Comparison of ENCODE assay signal across 1 cellular context in the genomic region with DNA sequence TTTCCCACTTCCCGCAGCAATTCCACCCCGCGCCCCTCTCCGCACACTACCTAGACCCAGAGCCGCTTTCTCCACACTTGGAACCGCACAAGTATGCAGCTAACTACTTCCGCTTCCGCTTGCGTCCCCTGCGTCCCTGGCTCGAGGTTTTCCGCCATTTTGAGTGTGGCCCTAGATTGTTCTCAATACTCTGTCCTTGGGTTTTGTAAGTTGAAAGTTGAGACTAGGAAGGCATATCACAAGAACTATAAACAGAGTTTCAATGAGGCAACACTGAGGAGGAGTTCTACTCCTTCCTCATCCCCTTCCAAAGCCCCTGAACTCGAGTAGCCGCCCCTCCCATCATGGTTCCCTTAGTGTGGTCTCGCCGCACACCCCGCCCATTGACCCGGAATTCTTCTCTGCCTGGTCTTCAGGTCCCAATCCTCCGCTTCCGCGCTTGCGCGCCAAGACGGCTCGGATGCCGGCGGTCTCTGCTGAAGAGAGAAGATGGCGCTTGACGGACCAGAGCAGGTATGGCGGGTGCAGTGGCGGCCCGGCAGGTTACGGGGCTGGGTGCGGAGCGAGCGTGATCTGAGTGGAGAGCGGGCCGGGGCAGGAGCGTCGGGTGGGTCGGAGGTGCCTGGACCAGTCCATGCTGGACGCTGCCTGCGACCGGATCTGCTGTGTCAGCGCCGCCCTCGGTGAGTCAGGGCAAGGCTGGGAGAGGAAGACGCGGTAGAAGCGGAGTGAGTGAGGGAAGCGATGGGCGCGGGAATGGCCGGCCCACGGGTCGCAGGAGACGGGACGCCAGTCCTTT.
TF ChIP-seq lines count a peak whose summit lies in the region.

A gene with protein sequence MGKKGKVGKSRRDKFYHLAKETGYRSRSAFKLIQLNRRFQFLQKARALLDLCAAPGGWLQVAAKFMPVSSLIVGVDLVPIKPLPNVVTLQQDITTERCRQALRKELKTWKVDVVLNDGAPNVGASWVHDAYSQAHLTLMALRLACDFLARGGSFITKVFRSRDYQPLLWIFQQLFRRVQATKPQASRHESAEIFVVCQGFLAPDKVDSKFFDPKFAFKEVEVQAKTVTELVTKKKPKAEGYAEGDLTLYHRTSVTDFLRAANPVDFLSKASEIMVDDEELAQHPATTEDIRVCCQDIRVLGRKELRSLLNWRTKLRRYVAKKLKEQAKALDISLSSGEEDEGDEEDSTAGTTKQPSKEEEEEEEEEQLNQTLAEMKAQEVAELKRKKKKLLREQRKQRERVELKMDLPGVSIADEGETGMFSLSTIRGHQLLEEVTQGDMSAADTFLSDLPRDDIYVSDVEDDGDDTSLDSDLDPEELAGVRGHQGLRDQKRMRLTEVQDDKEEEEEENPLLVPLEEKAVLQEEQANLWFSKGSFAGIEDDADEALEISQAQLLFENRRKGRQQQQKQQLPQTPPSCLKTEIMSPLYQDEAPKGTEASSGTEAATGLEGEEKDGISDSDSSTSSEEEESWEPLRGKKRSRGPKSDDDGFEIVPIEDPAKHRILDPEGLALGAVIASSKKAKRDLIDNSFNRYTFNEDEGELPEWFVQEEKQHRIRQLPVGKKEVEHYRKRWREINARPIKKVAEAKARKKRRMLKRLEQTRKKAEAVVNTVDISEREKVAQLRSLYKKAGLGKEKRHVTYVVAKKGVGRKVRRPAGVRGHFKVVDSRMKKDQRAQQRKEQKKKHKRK (minus strand): TSS at position 662 of the 799 bp plus-strand sequence. CDS start 761 bp downstream, outside the sequence.
PSMC5 (plus strand) TSS at position 430 of the 799 bp plus-strand sequence; CDS start at position 490, 60 bp downstream.

TF ChIP-seq in HepG2, 621 proteins besides CTCF, POLR2A, EP300 and RAD21 (continued from another document and continues in another):
- TF ChIP-seq, protein P1, sequence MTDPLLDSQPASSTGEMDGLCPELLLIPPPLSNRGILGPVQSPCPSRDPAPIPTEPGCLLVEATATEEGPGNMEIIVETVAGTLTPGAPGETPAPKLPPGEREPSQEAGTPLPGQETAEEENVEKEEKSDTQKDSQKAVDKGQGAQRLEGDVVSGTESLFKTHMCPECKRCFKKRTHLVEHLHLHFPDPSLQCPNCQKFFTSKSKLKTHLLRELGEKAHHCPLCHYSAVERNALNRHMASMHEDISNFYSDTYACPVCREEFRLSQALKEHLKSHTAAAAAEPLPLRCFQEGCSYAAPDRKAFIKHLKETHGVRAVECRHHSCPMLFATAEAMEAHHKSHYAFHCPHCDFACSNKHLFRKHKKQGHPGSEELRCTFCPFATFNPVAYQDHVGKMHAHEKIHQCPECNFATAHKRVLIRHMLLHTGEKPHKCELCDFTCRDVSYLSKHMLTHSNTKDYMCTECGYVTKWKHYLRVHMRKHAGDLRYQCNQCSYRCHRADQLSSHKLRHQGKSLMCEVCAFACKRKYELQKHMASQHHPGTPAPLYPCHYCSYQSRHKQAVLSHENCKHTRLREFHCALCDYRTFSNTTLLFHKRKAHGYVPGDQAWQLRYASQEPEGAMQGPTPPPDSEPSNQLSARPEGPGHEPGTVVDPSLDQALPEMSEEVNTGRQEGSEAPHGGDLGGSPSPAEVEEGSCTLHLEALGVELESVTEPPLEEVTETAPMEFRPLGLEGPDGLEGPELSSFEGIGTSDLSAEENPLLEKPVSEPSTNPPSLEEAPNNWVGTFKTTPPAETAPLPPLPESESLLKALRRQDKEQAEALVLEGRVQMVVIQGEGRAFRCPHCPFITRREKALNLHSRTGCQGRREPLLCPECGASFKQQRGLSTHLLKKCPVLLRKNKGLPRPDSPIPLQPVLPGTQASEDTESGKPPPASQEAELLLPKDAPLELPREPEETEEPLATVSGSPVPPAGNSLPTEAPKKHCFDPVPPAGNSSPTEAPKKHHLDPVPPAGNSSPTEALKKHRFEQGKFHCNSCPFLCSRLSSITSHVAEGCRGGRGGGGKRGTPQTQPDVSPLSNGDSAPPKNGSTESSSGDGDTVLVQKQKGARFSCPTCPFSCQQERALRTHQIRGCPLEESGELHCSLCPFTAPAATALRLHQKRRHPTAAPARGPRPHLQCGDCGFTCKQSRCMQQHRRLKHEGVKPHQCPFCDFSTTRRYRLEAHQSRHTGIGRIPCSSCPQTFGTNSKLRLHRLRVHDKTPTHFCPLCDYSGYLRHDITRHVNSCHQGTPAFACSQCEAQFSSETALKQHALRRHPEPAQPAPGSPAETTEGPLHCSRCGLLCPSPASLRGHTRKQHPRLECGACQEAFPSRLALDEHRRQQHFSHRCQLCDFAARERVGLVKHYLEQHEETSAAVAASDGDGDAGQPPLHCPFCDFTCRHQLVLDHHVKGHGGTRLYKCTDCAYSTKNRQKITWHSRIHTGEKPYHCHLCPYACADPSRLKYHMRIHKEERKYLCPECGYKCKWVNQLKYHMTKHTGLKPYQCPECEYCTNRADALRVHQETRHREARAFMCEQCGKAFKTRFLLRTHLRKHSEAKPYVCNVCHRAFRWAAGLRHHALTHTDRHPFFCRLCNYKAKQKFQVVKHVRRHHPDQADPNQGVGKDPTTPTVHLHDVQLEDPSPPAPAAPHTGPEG (CRISPR knock-in tag; IDR thresholded peaks at IDR 0.05) = peak; percentile 78
- peak; percentile 84 for TF ChIP-seq ZNF235 (CRISPR knock-in tag; IDR thresholded peaks at IDR 0.05; ENCODE audit: borderline replicate concordance)
- TF ChIP-seq, protein P2, sequence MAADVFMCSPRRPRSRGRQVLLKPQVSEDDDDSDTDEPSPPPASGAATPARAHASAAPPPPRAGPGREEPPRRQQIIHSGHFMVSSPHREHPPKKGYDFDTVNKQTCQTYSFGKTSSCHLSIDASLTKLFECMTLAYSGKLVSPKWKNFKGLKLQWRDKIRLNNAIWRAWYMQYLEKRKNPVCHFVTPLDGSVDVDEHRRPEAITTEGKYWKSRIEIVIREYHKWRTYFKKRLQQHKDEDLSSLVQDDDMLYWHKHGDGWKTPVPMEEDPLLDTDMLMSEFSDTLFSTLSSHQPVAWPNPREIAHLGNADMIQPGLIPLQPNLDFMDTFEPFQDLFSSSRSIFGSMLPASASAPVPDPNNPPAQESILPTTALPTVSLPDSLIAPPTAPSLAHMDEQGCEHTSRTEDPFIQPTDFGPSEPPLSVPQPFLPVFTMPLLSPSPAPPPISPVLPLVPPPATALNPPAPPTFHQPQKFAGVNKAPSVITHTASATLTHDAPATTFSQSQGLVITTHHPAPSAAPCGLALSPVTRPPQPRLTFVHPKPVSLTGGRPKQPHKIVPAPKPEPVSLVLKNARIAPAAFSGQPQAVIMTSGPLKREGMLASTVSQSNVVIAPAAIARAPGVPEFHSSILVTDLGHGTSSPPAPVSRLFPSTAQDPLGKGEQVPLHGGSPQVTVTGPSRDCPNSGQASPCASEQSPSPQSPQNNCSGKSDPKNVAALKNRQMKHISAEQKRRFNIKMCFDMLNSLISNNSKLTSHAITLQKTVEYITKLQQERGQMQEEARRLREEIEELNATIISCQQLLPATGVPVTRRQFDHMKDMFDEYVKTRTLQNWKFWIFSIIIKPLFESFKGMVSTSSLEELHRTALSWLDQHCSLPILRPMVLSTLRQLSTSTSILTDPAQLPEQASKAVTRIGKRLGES (CRISPR knock-in tag; IDR thresholded peaks at IDR 0.05; ENCODE audit: borderline replicate concordance) = no peak
- TF ChIP-seq PHF5A (CRISPR knock-in tag; IDR thresholded peaks at IDR 0.05; ENCODE audit: low read depth, unreplicated experiment) = peak; percentile 95
- TF ChIP-seq CREB1 (IDR thresholded peaks at IDR 0.05) = peak; percentile 65
- peak; percentile 95 for TF ChIP-seq CREB1 (CRISPR knock-in tag; IDR thresholded peaks at IDR 0.05)
- no peak for TF ChIP-seq ZBTB37 (CRISPR knock-in tag; IDR thresholded peaks at IDR 0.05)
- TF ChIP-seq ZFP36 (IDR thresholded peaks at IDR 0.05; ENCODE audit: borderline replicate concordance, low read depth, low read length, partially characterized antibody) = no peak
- peak; percentile 69; the same call in 1 of the 2 replicates for TF ChIP-seq ZNF766 (CRISPR knock-in tag; IDR thresholded peaks at IDR 0.05; ENCODE audit: borderline replicate concordance)
- no peak for TF ChIP-seq TMF1 (CRISPR knock-in tag; IDR thresholded peaks at IDR 0.05; ENCODE audit: low read depth)
- TF ChIP-seq JDP2 (CRISPR knock-in tag; IDR thresholded peaks at IDR 0.05; ENCODE audit: borderline replicate concordance) = no peak
- TF ChIP-seq SYNCRIP (IDR thresholded peaks at IDR 0.05; ENCODE audit: insufficient read depth, low read depth, low read length) = no peak
- TF ChIP-seq, protein P3, sequence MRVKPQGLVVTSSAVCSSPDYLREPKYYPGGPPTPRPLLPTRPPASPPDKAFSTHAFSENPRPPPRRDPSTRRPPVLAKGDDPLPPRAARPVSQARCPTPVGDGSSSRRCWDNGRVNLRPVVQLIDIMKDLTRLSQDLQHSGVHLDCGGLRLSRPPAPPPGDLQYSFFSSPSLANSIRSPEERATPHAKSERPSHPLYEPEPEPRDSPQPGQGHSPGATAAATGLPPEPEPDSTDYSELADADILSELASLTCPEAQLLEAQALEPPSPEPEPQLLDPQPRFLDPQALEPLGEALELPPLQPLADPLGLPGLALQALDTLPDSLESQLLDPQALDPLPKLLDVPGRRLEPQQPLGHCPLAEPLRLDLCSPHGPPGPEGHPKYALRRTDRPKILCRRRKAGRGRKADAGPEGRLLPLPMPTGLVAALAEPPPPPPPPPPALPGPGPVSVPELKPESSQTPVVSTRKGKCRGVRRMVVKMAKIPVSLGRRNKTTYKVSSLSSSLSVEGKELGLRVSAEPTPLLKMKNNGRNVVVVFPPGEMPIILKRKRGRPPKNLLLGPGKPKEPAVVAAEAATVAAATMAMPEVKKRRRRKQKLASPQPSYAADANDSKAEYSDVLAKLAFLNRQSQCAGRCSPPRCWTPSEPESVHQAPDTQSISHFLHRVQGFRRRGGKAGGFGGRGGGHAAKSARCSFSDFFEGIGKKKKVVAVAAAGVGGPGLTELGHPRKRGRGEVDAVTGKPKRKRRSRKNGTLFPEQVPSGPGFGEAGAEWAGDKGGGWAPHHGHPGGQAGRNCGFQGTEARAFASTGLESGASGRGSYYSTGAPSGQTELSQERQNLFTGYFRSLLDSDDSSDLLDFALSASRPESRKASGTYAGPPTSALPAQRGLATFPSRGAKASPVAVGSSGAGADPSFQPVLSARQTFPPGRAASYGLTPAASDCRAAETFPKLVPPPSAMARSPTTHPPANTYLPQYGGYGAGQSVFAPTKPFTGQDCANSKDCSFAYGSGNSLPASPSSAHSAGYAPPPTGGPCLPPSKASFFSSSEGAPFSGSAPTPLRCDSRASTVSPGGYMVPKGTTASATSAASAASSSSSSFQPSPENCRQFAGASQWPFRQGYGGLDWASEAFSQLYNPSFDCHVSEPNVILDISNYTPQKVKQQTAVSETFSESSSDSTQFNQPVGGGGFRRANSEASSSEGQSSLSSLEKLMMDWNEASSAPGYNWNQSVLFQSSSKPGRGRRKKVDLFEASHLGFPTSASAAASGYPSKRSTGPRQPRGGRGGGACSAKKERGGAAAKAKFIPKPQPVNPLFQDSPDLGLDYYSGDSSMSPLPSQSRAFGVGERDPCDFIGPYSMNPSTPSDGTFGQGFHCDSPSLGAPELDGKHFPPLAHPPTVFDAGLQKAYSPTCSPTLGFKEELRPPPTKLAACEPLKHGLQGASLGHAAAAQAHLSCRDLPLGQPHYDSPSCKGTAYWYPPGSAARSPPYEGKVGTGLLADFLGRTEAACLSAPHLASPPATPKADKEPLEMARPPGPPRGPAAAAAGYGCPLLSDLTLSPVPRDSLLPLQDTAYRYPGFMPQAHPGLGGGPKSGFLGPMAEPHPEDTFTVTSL (CRISPR knock-in tag; IDR thresholded peaks at IDR 0.05; ENCODE audit: borderline replicate concordance) = peak; percentile 62; the same call in 1 of the 2 replicates
- TF ChIP-seq FOXO1 (CRISPR knock-in tag; IDR thresholded peaks at IDR 0.05) = peak; percentile 49
- TF ChIP-seq HIVEP1 (CRISPR knock-in tag; IDR thresholded peaks at IDR 0.05) = peak; percentile 77
- peak; percentile 82; the same call in 1 of the 2 replicates for TF ChIP-seq ZNF550 (CRISPR knock-in tag; IDR thresholded peaks at IDR 0.05; ENCODE audit: borderline replicate concordance)
- TF ChIP-seq ATF7 (IDR thresholded peaks at IDR 0.05) = no peak
- TF ChIP-seq ATF7 (CRISPR knock-in tag; IDR thresholded peaks at IDR 0.05) = peak; percentile 82
- TF ChIP-seq PCBP1 (IDR thresholded peaks at IDR 0.05; ENCODE audit: borderline replicate concordance, low read depth, low read length) = 0 out of 2 replicates have a peak, but pooled peaks have one; percentile 9
- no peak for TF ChIP-seq ZBTB7A (CRISPR knock-in tag; IDR thresholded peaks at IDR 0.05)
- TF ChIP-seq, protein P4, sequence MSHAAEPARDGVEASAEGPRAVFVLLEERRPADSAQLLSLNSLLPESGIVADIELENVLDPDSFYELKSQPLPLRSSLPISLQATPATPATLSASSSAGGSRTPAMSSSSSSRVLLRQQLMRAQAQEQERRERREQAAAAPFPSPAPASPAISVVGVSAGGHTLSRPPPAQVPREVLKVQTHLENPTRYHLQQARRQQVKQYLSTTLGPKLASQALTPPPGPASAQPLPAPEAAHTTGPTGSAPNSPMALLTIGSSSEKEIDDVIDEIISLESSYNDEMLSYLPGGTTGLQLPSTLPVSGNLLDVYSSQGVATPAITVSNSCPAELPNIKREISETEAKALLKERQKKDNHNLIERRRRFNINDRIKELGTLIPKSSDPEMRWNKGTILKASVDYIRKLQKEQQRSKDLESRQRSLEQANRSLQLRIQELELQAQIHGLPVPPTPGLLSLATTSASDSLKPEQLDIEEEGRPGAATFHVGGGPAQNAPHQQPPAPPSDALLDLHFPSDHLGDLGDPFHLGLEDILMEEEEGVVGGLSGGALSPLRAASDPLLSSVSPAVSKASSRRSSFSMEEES (CRISPR knock-in tag; IDR thresholded peaks at IDR 0.05) = 0 out of 2 replicates have a peak, but pooled peaks have one; percentile 49
- peak; percentile 64 for TF ChIP-seq ZNF891 (CRISPR knock-in tag; IDR thresholded peaks at IDR 0.05)
- peak; percentile 80; the same call in 1 of the 2 replicates for TF ChIP-seq ZNF670 (CRISPR knock-in tag; IDR thresholded peaks at IDR 0.05; ENCODE audit: borderline replicate concordance)
- TF ChIP-seq ZNF772 (CRISPR knock-in tag; IDR thresholded peaks at IDR 0.05) = peak; percentile 62; the same call in 1 of the 2 replicates
- TF ChIP-seq ZNF317 (CRISPR knock-in tag; IDR thresholded peaks at IDR 0.05) = peak; percentile 83; the same call in 1 of the 2 replicates
- TF ChIP-seq, protein P5, sequence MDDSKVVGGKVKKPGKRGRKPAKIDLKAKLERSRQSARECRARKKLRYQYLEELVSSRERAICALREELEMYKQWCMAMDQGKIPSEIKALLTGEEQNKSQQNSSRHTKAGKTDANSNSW (CRISPR knock-in tag; IDR thresholded peaks at IDR 0.05; ENCODE audit: borderline replicate concordance) = peak; percentile 70; the same call in 1 of the 2 replicates
- TF ChIP-seq HOXA3 (CRISPR knock-in tag; IDR thresholded peaks at IDR 0.05) = peak; percentile 83
- no peak for TF ChIP-seq SRSF9 (IDR thresholded peaks at IDR 0.05; ENCODE audit: borderline replicate concordance, insufficient read depth, low read depth, low read length, poor library complexity, severe bottlenecking)
